In genomic region chr9:107173422-107174180, GRCh38 we compare ENCODE assay signal across 21 cellular contexts.
DNase-seq lines count a peak whose midpoint lies in the region; ATAC-seq, FAIRE-seq and TF ChIP-seq lines count a peak whose summit lies in the region.
"Had no signal": no experiment of that assay in that cellular context is flagged by ENCODE, and none has a peak within 500 bp of the region (broad histone marks: within the 10 kb centered on the region; RNA-seq: fewer than 3 reads in every experiment).

No MANE protein-coding gene starts in this region.

- no peaks in the 10 kb centered on the region for H3K9me3 Mint-ChIP-seq in activated naive CD8-positive, alpha-beta T cell treated with anti-CD3 and anti-CD28 coated beads, Interleukin-2, amount 50 U/mL, for 24 hours
- no peaks in the 10 kb centered on the region for H3K9me3 Mint-ChIP-seq in activated naive CD8-positive, alpha-beta T cell treated with anti-CD3 and anti-CD28 coated beads for 36 hours
- H3K9me3 Mint-ChIP-seq in CD14-positive monocyte: peaks cover 0 to 2% (median 0%) of the 10 kb centered on the region in 7 donors
- H3K9me3 Mint-ChIP-seq: CD8-positive, alpha-beta memory T cell had no signal

- no peak for TF ChIP-seq CTCF in foreskin keratinocyte (conservative IDR thresholded peaks at IDR 0.05)
- TF ChIP-seq CTCF in CD14-positive monocyte (IDR thresholded peaks at IDR 0.05): no peak

- no peak overlapping the region for H3K27ac Mint-ChIP-seq in activated naive CD8-positive, alpha-beta T cell treated with anti-CD3 and anti-CD28 coated beads, Interleukin-2, amount 50 U/mL, for 24 hours
- H3K27ac Mint-ChIP-seq in activated naive CD8-positive, alpha-beta T cell treated with anti-CD3 and anti-CD28 coated beads for 36 hours: no peak overlapping the region
- H3K27ac Mint-ChIP-seq in CD14-positive monocyte: no peak overlapping the region
- H3K27ac Mint-ChIP-seq: endodermal cell, nephron had no signal

- H3K27me3 ChIP-seq in foreskin keratinocyte: no peaks in the 10 kb centered on the region
- H3K27me3 ChIP-seq: uterus had no signal

- H3K4me3 Mint-ChIP-seq in activated naive CD8-positive, alpha-beta T cell treated with anti-CD3 and anti-CD28 coated beads, Interleukin-2, amount 50 U/mL, for 24 hours: no peak overlapping the region
- no peak overlapping the region for H3K4me3 Mint-ChIP-seq in activated naive CD8-positive, alpha-beta T cell treated with anti-CD3 and anti-CD28 coated beads for 36 hours
- H3K4me3 Mint-ChIP-seq in CD14-positive monocyte: no peak overlapping the region
- H3K4me3 Mint-ChIP-seq: CD8-positive, alpha-beta memory T cell; endodermal cell; nephron had no signal

- no peak for DNase-seq in activated naive CD8-positive, alpha-beta T cell treated with anti-CD3 and anti-CD28 coated beads, Interleukin-2, amount 50 U/mL, for 24 hours
- no peak for DNase-seq in activated naive CD8-positive, alpha-beta T cell treated with anti-CD3 and anti-CD28 coated beads for 36 hours
- DNase-seq in HTR-8/SVneo (ENCODE audit: insufficient read length, low spot score) (no peak), foreskin keratinocyte (peak in 1 of 2 donors; percentile 17), Kasumi-1 (lab: John Stamatoyannopoulos, UW) (no peak), CD14-positive monocyte (ENCODE audit: low spot score) (no peak)
- no peak for DNase-seq in stimulated activated CD8-positive, alpha-beta memory T cell treated with anti-CD3 and anti-CD28 coated beads, Interleukin-4, amount 100 ng/mL, for 48 hours
- DNase-seq: activated CD4-positive, alpha-beta T cell treated with anti-CD3 and anti-CD28 coated beads, Interleukin-2, amount 50 U/mL, for 1 hour; activated effector memory CD4-positive, alpha-beta T cell treated with Interleukin-2 at 50 U/mL for 16 hours; CD8-positive, alpha-beta memory T cell; DND-41; endodermal cell; IMR-90; lower lobe of right lung; NCI-H2081; NCI-H526; uterus had no signal

- peak; percentile 72 for FAIRE-seq in HTR-8/SVneo (lab: Jason Lieb, UNC)
- FAIRE-seq: frontal cortex had no signal

- no peaks in the 10 kb centered on the region for H3K36me3 Mint-ChIP-seq in activated naive CD8-positive, alpha-beta T cell treated with anti-CD3 and anti-CD28 coated beads, Interleukin-2, amount 50 U/mL, for 24 hours (ENCODE audit: low read depth)
- no peaks in the 10 kb centered on the region for H3K36me3 Mint-ChIP-seq in activated naive CD8-positive, alpha-beta T cell treated with anti-CD3 and anti-CD28 coated beads for 36 hours
- no peaks in the 10 kb centered on the region for H3K36me3 Mint-ChIP-seq in CD14-positive monocyte
- H3K36me3 Mint-ChIP-seq: CD8-positive, alpha-beta memory T cell had no signal

- peak; percentile 64 for ATAC-seq in activated naive CD8-positive, alpha-beta T cell treated with anti-CD3 and anti-CD28 coated beads, Interleukin-2, amount 50 U/mL, for 24 hours
- ATAC-seq in foreskin keratinocyte: peak; percentile 23
- no peak for ATAC-seq in GM21723 (IDR thresholded peaks at IDR 0.05; ENCODE audit: unreplicated experiment)

- peaks cover 6% of the 10 kb centered on the region for H3K27me3 Mint-ChIP-seq in activated naive CD8-positive, alpha-beta T cell treated with anti-CD3 and anti-CD28 coated beads, Interleukin-2, amount 50 U/mL, for 24 hours
- peaks cover 3% of the 10 kb centered on the region for H3K27me3 Mint-ChIP-seq in activated naive CD8-positive, alpha-beta T cell treated with anti-CD3 and anti-CD28 coated beads for 36 hours
- peaks cover 0 to 1% (median 0%) of the 10 kb centered on the region in 3 donors for H3K27me3 Mint-ChIP-seq in CD14-positive monocyte (ENCODE audit: low read depth in 3 of 3)

- no peaks in the 10 kb centered on the region for H3K4me1 ChIP-seq in foreskin keratinocyte
- H3K4me1 ChIP-seq: lower lobe of right lung, uterus had no signal

- H3K4me1 Mint-ChIP-seq in activated naive CD8-positive, alpha-beta T cell treated with anti-CD3 and anti-CD28 coated beads, Interleukin-2, amount 50 U/mL, for 24 hours: peaks cover 25% of the 10 kb centered on the region
- H3K4me1 Mint-ChIP-seq in activated naive CD8-positive, alpha-beta T cell treated with anti-CD3 and anti-CD28 coated beads for 36 hours: peaks cover 3% of the 10 kb centered on the region
- H3K4me1 Mint-ChIP-seq in CD14-positive monocyte: no peaks in the 10 kb centered on the region

- intact Hi-C loops in CD14-positive monocyte (cut with micrococcal nuclease): loop anchor here (10.0 kb wide), 1 partner anchor 1329 kb away; no protein-coding TSS in a partner anchor

- no peak overlapping the region for H3K27ac ChIP-seq in foreskin keratinocyte
- H3K27ac ChIP-seq: lower lobe of right lung, SK-N-MC, uterus had no signal
